22 cellular contexts compared by ENCODE assay signal in genomic region chr20:31641391-31641790, GRCh38. TPM values are rescaled to one million over a fixed set of nuclear protein-coding genes. Genes with fewer than 3 reads are reported as not detected.
"Had no signal": no experiment of that assay in that cellular context is flagged by ENCODE, and none has a peak within 500 bp of the region (broad histone marks: within the 10 kb centered on the region; RNA-seq: fewer than 3 reads in every experiment).

No MANE protein-coding gene starts in this region.

- H3K27me3 ChIP-seq: thyroid gland had no signal

- DNase-seq: activated CD4-positive, alpha-beta T cell treated with anti-CD3 and anti-CD28 coated beads, Interleukin-2, amount 50 U/mL, for 48 hours; activated effector memory CD4-positive, alpha-beta T cell treated with anti-CD3 and anti-CD28 coated beads, Interleukin-2, amount 50 U/mL, for 16 hours; activated T-cell treated with anti-CD3 and anti-CD28 coated beads, Interleukin-2, amount 50 U/mL, for 4 hours; body of pancreas; caudate nucleus; erythroblast; lower lobe of right lung; midbrain; nephron progenitor cell; nucleus accumbens; spleen; stimulated activated CD4-positive, alpha-beta T cell treated with anti-CD3 and anti-CD28 coated beads, Interleukin-4, amount 100 ng/mL, for 4 hours; stimulated activated naive B cell treated with anti-CD40 and anti-IgM and Interleukin-4, amounts not matched to agents 10 μg/mL and 1 μg/mL and 100 μg/mL, for 72 hours; SW 1271; thyroid gland; WERI-Rb-1 had no signal

- H3K9me3 ChIP-seq: body of pancreas, lower lobe of right lung, spleen, thyroid gland had no signal

- H3K4me1 ChIP-seq: body of pancreas, lower lobe of right lung, thyroid gland had no signal

- H3K4me3 ChIP-seq: body of pancreas, coronary artery, lower lobe of right lung, spleen, thyroid gland had no signal

- H3K27ac ChIP-seq: body of pancreas, coronary artery, lower lobe of right lung, spleen, thyroid gland, WERI-Rb-1 had no signal

- H3K27me3 Mint-ChIP-seq: activated naive CD8-positive, alpha-beta T cell had no signal

- H3K4me3 Mint-ChIP-seq: activated naive CD8-positive, alpha-beta T cell; activated T-cell treated with anti-CD3 and anti-CD28 coated beads, Interleukin-2, amount 50 U/mL, for 4 hours; nephron progenitor cell; stimulated activated naive B cell treated with anti-CD40 and anti-IgM and Interleukin-4, amounts not matched to agents 10 μg/mL and 1 μg/mL and 100 μg/mL, for 72 hours had no signal

- ATAC-seq: body of pancreas; lower lobe of right lung; stimulated activated naive B cell treated with anti-CD40 and anti-IgM and Interleukin-4, amounts not matched to agents 10 μg/mL and 1 μg/mL and 100 μg/mL, for 72 hours had no signal

- FAIRE-seq: endometrium, frontal cortex, keratinocyte had no signal

- H3K9me3 Mint-ChIP-seq: activated T-cell treated with anti-CD3 and anti-CD28 coated beads, Interleukin-2, amount 50 U/mL, for 4 hours; nephron progenitor cell; stimulated activated naive B cell treated with anti-CD40 and anti-IgM and Interleukin-4, amounts not matched to agents 10 μg/mL and 1 μg/mL and 100 μg/mL, for 72 hours had no signal

- H3K36me3 Mint-ChIP-seq: activated naive CD8-positive, alpha-beta T cell; stimulated activated naive B cell treated with anti-CD40 and anti-IgM and Interleukin-4, amounts not matched to agents 10 μg/mL and 1 μg/mL and 100 μg/mL, for 72 hours had no signal

- H3K36me3 ChIP-seq: lower lobe of right lung, spleen, thyroid gland, WERI-Rb-1 had no signal

- H3K27ac Mint-ChIP-seq: activated naive CD8-positive, alpha-beta T cell; nephron progenitor cell; stimulated activated naive B cell treated with anti-CD40 and anti-IgM and Interleukin-4, amounts not matched to agents 10 μg/mL and 1 μg/mL and 100 μg/mL, for 72 hours had no signal

RNA-seq across cellular contexts. Expression of gene COX4I2, which starts 3.7 kb away (rescaled TPM):
- total RNA-seq: activated T-cell treated with anti-CD3 and anti-CD28 coated beads, Interleukin-2, amount 50 U/mL, for 4 hours; body of pancreas; renal cortical epithelial cell had no signal
- polyA plus RNA-seq: keratinocyte had no signal
